In genomic region chr2:64467463-64467843, GRCh38 we compare ENCODE assay signal across 24 cellular contexts. TPM values are rescaled to one million over a fixed set of nuclear protein-coding genes. Genes with fewer than 3 reads are reported as not detected.
DNase-seq lines count a peak whose midpoint lies in the region; ATAC-seq, FAIRE-seq and TF ChIP-seq lines count a peak whose summit lies in the region.
"Had no signal": no experiment of that assay in that cellular context is flagged by ENCODE, and none has a peak within 500 bp of the region (broad histone marks: within the 10 kb centered on the region; RNA-seq: fewer than 3 reads in every experiment).

No MANE protein-coding gene starts in this region.

- no peak overlapping the region for H3K27ac Mint-ChIP-seq in T-helper 2 cell treated with Interferon-gamma antibody and Interleukin-4, amounts not matched to agents 5 μg/mL and 100 μg/mL, for 36 hours
- H3K27ac Mint-ChIP-seq: activated naive CD8-positive, alpha-beta T cell treated with anti-CD3 and anti-CD28 coated beads, Interleukin-2, amount 50 U/mL, for 24 hours; activated T-helper 1 cell treated with anti-CD3 and anti-CD28 coated beads, Interleukin-12 subunit alpha, Interleukin-12 subunit beta, Interleukin-2, Interleukin-4 antibody, amounts not matched to agents 30 ng/mL and 10 ng/mL and 1 ng/mL, durations not matched to agents 14 hours and 24 hours and 36 hours; naive B cell; T-helper 17 cell had no signal

- no peak overlapping the region for H3K27ac ChIP-seq in adrenal gland
- no peak overlapping the region for H3K27ac ChIP-seq in lower lobe of right lung
- H3K27ac ChIP-seq in upper lobe of left lung, result no peak overlapping the region
- H3K27ac ChIP-seq in ovary, result no peak overlapping the region
- H3K27ac ChIP-seq in kidney (ENCODE audit: low read depth in 2 of 2, low read length in 2 of 2), result no peak overlapping the region
- H3K27ac ChIP-seq: breast epithelium had no signal

- H3K9me3 ChIP-seq in adrenal gland (replicated peaks in 1 of 3), result no peaks in the 10 kb centered on the region
- H3K9me3 ChIP-seq in lower lobe of right lung, result no peaks in the 10 kb centered on the region
- H3K9me3 ChIP-seq in upper lobe of left lung, result no peaks in the 10 kb centered on the region
- H3K9me3 ChIP-seq in ovary, result no peaks in the 10 kb centered on the region
- H3K9me3 ChIP-seq in kidney (ENCODE audit: control insufficient read depth in 1 of 2, low read length in 2 of 2), result no peaks in the 10 kb centered on the region
- H3K9me3 ChIP-seq: breast epithelium had no signal

- no peak overlapping the region for H3K9ac ChIP-seq in kidney (ENCODE audit: low read length in 2 of 2)

- H3K36me3 ChIP-seq in adrenal gland (replicated peaks in 1 of 2), result no peaks in the 10 kb centered on the region
- H3K36me3 ChIP-seq in lower lobe of right lung, result no peaks in the 10 kb centered on the region
- H3K36me3 ChIP-seq in upper lobe of left lung, result no peaks in the 10 kb centered on the region
- H3K36me3 ChIP-seq in ovary, result no peaks in the 10 kb centered on the region
- no peaks in the 10 kb centered on the region for H3K36me3 ChIP-seq in kidney (ENCODE audit: control insufficient read depth in 1 of 2, insufficient read depth in 2 of 2, low read length in 2 of 2)
- H3K36me3 ChIP-seq: breast epithelium had no signal

- peaks cover 28% of the 10 kb centered on the region for H3K27me3 Mint-ChIP-seq in T-helper 2 cell treated with Interferon-gamma antibody and Interleukin-4, amounts not matched to agents 5 μg/mL and 100 μg/mL, for 36 hours (ENCODE audit: low read depth)
- H3K27me3 Mint-ChIP-seq: activated naive CD8-positive, alpha-beta T cell treated with anti-CD3 and anti-CD28 coated beads, Interleukin-2, amount 50 U/mL, for 24 hours; progenitor cell of endocrine pancreas had no signal

- no peak for TF ChIP-seq CTCF in adrenal gland (IDR thresholded peaks at IDR 0.05)
- no peak for TF ChIP-seq CTCF in lower lobe of right lung (IDR thresholded peaks at IDR 0.05)
- no peak for TF ChIP-seq CTCF in upper lobe of left lung (IDR thresholded peaks at IDR 0.05)
- TF ChIP-seq CTCF in ovary (IDR thresholded peaks at IDR 0.05), result no peak
- TF ChIP-seq CTCF in kidney (IDR thresholded peaks at IDR 0.05; ENCODE audit: borderline replicate concordance, extremely low read depth, insufficient read depth), result no peak

- ATAC-seq in lower lobe of right lung (peak; percentile 80 to 84), upper lobe of left lung (ENCODE audit: low FRiP score in 2 of 2) (peak; percentile 75 to 82)
- ATAC-seq: activated CD4-positive, CD25-positive, alpha-beta regulatory T cell treated with anti-CD3 and anti-CD28 coated beads, Interleukin-2, amount 50 U/mL, for 24 hours; activated naive CD8-positive, alpha-beta T cell treated with anti-CD3 and anti-CD28 coated beads, Interleukin-2, amount 50 U/mL, for 24 hours; GM12878; T-helper 17 cell had no signal

- H3K36me3 Mint-ChIP-seq in T-helper 2 cell treated with Interferon-gamma antibody and Interleukin-4, amounts not matched to agents 5 μg/mL and 100 μg/mL, for 36 hours (ENCODE audit: low read depth), result no peaks in the 10 kb centered on the region
- H3K36me3 Mint-ChIP-seq: naive B cell had no signal

- H3K4me3 Mint-ChIP-seq in T-helper 2 cell treated with Interferon-gamma antibody and Interleukin-4, amounts not matched to agents 5 μg/mL and 100 μg/mL, for 36 hours, result no peak overlapping the region
- H3K4me3 Mint-ChIP-seq: activated naive CD8-positive, alpha-beta T cell treated with anti-CD3 and anti-CD28 coated beads, Interleukin-2, amount 50 U/mL, for 24 hours; activated T-helper 1 cell treated with anti-CD3 and anti-CD28 coated beads, Interleukin-12 subunit alpha, Interleukin-12 subunit beta, Interleukin-2, Interleukin-4 antibody, amounts not matched to agents 30 ng/mL and 10 ng/mL and 1 ng/mL, durations not matched to agents 14 hours and 24 hours and 36 hours; naive B cell; T-helper 17 cell had no signal

- TF ChIP-seq EP300 in upper lobe of left lung (IDR thresholded peaks at IDR 0.05) (no peak), ovary (IDR thresholded peaks at IDR 0.05) (no peak)

- no peak for FAIRE-seq in kidney (lab: Jason Lieb, UNC)
- FAIRE-seq: D721Med, G401.6, GM12878, HTR-8/SVneo had no signal

- H3K9me3 Mint-ChIP-seq in T-helper 2 cell treated with Interferon-gamma antibody and Interleukin-4, amounts not matched to agents 5 μg/mL and 100 μg/mL, for 36 hours, result no peaks in the 10 kb centered on the region
- H3K9me3 Mint-ChIP-seq: activated naive CD8-positive, alpha-beta T cell treated with anti-CD3 and anti-CD28 coated beads, Interleukin-2, amount 50 U/mL, for 24 hours; activated T-helper 1 cell treated with anti-CD3 and anti-CD28 coated beads, Interleukin-12 subunit alpha, Interleukin-12 subunit beta, Interleukin-2, Interleukin-4 antibody, amounts not matched to agents 30 ng/mL and 10 ng/mL and 1 ng/mL, durations not matched to agents 14 hours and 24 hours and 36 hours; naive B cell had no signal

- H3K27me3 ChIP-seq in adrenal gland, result no peaks in the 10 kb centered on the region
- no peaks in the 10 kb centered on the region for H3K27me3 ChIP-seq in lower lobe of right lung (ENCODE audit: low read depth)
- H3K27me3 ChIP-seq in upper lobe of left lung, result no peaks in the 10 kb centered on the region
- no peaks in the 10 kb centered on the region for H3K27me3 ChIP-seq in ovary
- H3K27me3 ChIP-seq: breast epithelium had no signal

- 67 to 89% (median 82%) methylated on average over 2 to 5 of the region's 5 CpGs for WGBS in adrenal gland, 4 donors
- WGBS in upper lobe of left lung, 2 donors, result 74 to 79% methylated on average over 5 of the region's 5 CpGs
- 92 to 99% (median 95%) methylated on average over 5 of the region's 5 CpGs for WGBS in ovary, 3 donors

- H3K4me3 ChIP-seq in adrenal gland (no peak overlapping the region), lower lobe of right lung (no peak overlapping the region), upper lobe of left lung (no peak overlapping the region), ovary (no peak overlapping the region), kidney (ENCODE audit: low read length in 2 of 2) (no peak overlapping the region)
- H3K4me3 ChIP-seq: breast epithelium, GM12878 had no signal

- H3K4me1 ChIP-seq in adrenal gland (replicated peaks in 1 of 2) (no peaks in the 10 kb centered on the region), lower lobe of right lung (peaks cover 6% of the 10 kb centered on the region), upper lobe of left lung (no peaks in the 10 kb centered on the region), ovary (ENCODE audit: insufficient read depth) (no peaks in the 10 kb centered on the region), kidney (ENCODE audit: control insufficient read depth in 1 of 2, insufficient read depth in 1 of 2, low read depth in 1 of 2, low read length in 2 of 2) (no peaks in the 10 kb centered on the region)
- H3K4me1 ChIP-seq: breast epithelium had no signal

- DNase-seq in MV-4-11 (lab: John Stamatoyannopoulos, UW) (peak; percentile 94), adrenal gland (peak in 6 of 7 donors; percentile 13 to 60 (median 40)), lower lobe of right lung (peak; percentile 75), upper lobe of left lung (peak in 1 of 2 donors; percentile 66), ovary (no peak), kidney (no peak), NCI-H2081 (lab: John Stamatoyannopoulos, UW) (no peak)
- no peak for DNase-seq in T-helper 2 cell treated with Interferon-gamma antibody and Interleukin-4, amounts not matched to agents 5 μg/mL and 100 μg/mL, for 36 hours (ENCODE audit: low spot score)
- DNase-seq: activated CD8-positive, alpha-beta memory T cell treated with anti-CD3 and anti-CD28 coated beads for 24 hours; activated naive CD8-positive, alpha-beta T cell treated with anti-CD3 and anti-CD28 coated beads, Interleukin-2, amount 50 U/mL, for 24 hours; dermis blood vessel endothelial cell; naive B cell; NCI-H1694 treated with DMSO at 0.1 percent for 48 hours; NCI-H446 treated with DMSO at 0.1 percent for 48 hours; NK-92 treated with Interleukin-12 subunit alpha and Interleukin-12 subunit beta, amount 100 ng/mL, for 24 hours; T-helper 17 cell had no signal

- intact Hi-C loops in adrenal gland (cut with DNase I) (no loop called here), lower lobe of right lung (cut with DNase I) (no loop called here), ovary (cut with DNase I) (no loop called here), kidney (cut with DNase I) (no loop called here)

- TF ChIP-seq POLR2A in adrenal gland (IDR thresholded peaks at IDR 0.05) (no peak), upper lobe of left lung (IDR thresholded peaks at IDR 0.05) (no peak), ovary (IDR thresholded peaks at IDR 0.05) (no peak)

- no peaks in the 10 kb centered on the region for H3K4me1 Mint-ChIP-seq in T-helper 2 cell treated with Interferon-gamma antibody and Interleukin-4, amounts not matched to agents 5 μg/mL and 100 μg/mL, for 36 hours (ENCODE audit: low read depth)
- H3K4me1 Mint-ChIP-seq: activated naive CD8-positive, alpha-beta T cell treated with anti-CD3 and anti-CD28 coated beads, Interleukin-2, amount 50 U/mL, for 24 hours; T-helper 17 cell had no signal

RNA-seq across cellular contexts. Expression of gene LGALSL, which starts 13.5 kb away (rescaled TPM):
- total RNA-seq in adrenal gland (10 to 100 TPM; 20.6 to 79.5 (median 31.3) TPM), lower lobe of right lung (30.8 TPM), upper lobe of left lung (10 to 100 TPM in 5 of 6 donors, 1 to 10 TPM in 1; 8.4 to 31.5 (median 21.1) TPM), ovary (10 to 100 TPM; 10.5 to 22.0 (median 15.5) TPM), kidney (17.3 TPM)
- polyA plus RNA-seq in adrenal gland (10 to 100 TPM; 13.4 to 60.0 (median 16.9) TPM), ovary (10 to 100 TPM in 1 of 2 donors, 1 to 10 TPM in 1; 6.8 to 17.0 TPM), kidney (ENCODE audit: insufficient read depth, low read depth, low replicate concordance) (16.2 TPM)

RNA-seq across cellular contexts. Expression of gene AFTPH, which starts 56.7 kb away (rescaled TPM):
- total RNA-seq in adrenal gland, result 10 to 100 TPM; 25.7 to 42.3 (median 32.1) TPM
- 10 to 100 TPM; 35.1 to 58.5 (median 44.6) TPM for polyA plus RNA-seq in adrenal gland
- total RNA-seq in lower lobe of right lung, result 42.6 TPM
- total RNA-seq in upper lobe of left lung, result 10 to 100 TPM; 21.5 to 72.9 (median 35.4) TPM
- total RNA-seq in ovary, result 10 to 100 TPM; 24.1 to 33.8 (median 27.6) TPM
- 10 to 100 TPM; 18.5 to 28.8 TPM for polyA plus RNA-seq in ovary
- 41.2 TPM for total RNA-seq in kidney
- 44.6 TPM for polyA plus RNA-seq in kidney (ENCODE audit: insufficient read depth, low read depth, low replicate concordance)

Comparison
In these comparisons a context has a peak if more than half of its experiments do, and no peak if none do; other contexts are left out.
1. DNase-seq: peak in MV-4-11 (single experiment), adrenal gland (6 of 7) and lower lobe of right lung (single experiment); none in ovary (0 of 5), kidney (single experiment), NCI-H2081 (0 of 2) and T-helper 2 cell treated with Interferon-gamma antibody and Interleukin-4, amounts not matched to agents 5 μg/mL and 100 μg/mL, for 36 hours (single experiment).